Comparison of ENCODE assay signal across 24 cellular contexts in genomic region chr1:18326171-18326950, GRCh38.
A peak's percentile ranks its signal among the peaks of the same experiment; 100 is the strongest.
DNase-seq lines count a peak whose midpoint lies in the region; ATAC-seq and TF ChIP-seq lines count a peak whose summit lies in the region.
"Had no signal": no experiment of that assay in that cellular context is flagged by ENCODE, and none has a peak within 500 bp of the region (broad histone marks: within the 10 kb centered on the region; RNA-seq: fewer than 3 reads in every experiment).

No MANE protein-coding gene starts in this region.

- ATAC-seq in GM19324 (IDR thresholded peaks at IDR 0.05; ENCODE audit: low FRiP score, unreplicated experiment) = no peak
- ATAC-seq: activated CD8-positive, alpha-beta T cell treated with anti-CD3 and anti-CD28 coated beads for 36 hours; activated T-helper 17 cell treated with anti-CD3 and anti-CD28 coated beads, Interleukin-2, amount 50 U/mL, for 72 hours; esophagus mucosa; foreskin keratinocyte; heart left ventricle; stimulated activated naive CD8-positive, alpha-beta T cell treated with anti-CD3 and anti-CD28 coated beads, Interleukin-15, amount 100 ng/mL, for 72 hours had no signal

- H3K4me3 ChIP-seq in LNCaP clone FGC (ENCODE audit: low read depth, low read length) (no peak overlapping the region), lower leg skin (ENCODE audit: low read depth, poor library complexity, severe bottlenecking) (no peak overlapping the region)
- H3K4me3 ChIP-seq: heart left ventricle, tibial nerve had no signal

- no peak for TF ChIP-seq POLR2A in lower leg skin (IDR thresholded peaks at IDR 0.05)

- peak; percentile 3 for DNase-seq in LNCaP clone FGC (ENCODE audit: low read depth)
- peak; percentile 90 for DNase-seq in cerebellar cortex (ENCODE audit: low spot score)
- no peak for DNase-seq in T-helper 2 cell treated with Interferon-gamma antibody and Interleukin-4, amounts not matched to agents 5 μg/mL and 100 μg/mL, for 36 hours (ENCODE audit: low spot score)
- DNase-seq in activated CD4-positive, alpha-beta memory T cell treated with anti-CD3 and anti-CD28 coated beads for 36 hours = no peak
- no peak for DNase-seq in lower leg skin (ENCODE audit: low spot score in 2 of 2)
- DNase-seq: activated CD4-positive, alpha-beta T cell treated with anti-CD3 and anti-CD28 coated beads for 1 hour; activated CD8-positive, alpha-beta T cell treated with anti-CD3 and anti-CD28 coated beads for 36 hours; DMS53; endodermal cell; foreskin keratinocyte; GF-D8; H9; heart left ventricle; NCI-H1417 treated with DMSO at 0.1 percent for 48 hours; NCI-H748 treated with DMSO at 0.1 percent for 48 hours; stimulated activated naive CD8-positive, alpha-beta T cell treated with anti-CD3 and anti-CD28 coated beads, Interleukin-15, amount 100 ng/mL, for 72 hours had no signal

- H3K27ac Mint-ChIP-seq in nephron = peak overlapping the region in 2 of 3 experiments; percentile 41 to 75
- H3K27ac Mint-ChIP-seq in T-helper 2 cell treated with Interferon-gamma antibody and Interleukin-4, amounts not matched to agents 5 μg/mL and 100 μg/mL, for 36 hours = no peak overlapping the region
- no peak overlapping the region for H3K27ac Mint-ChIP-seq in activated CD4-positive, alpha-beta memory T cell treated with anti-CD3 and anti-CD28 coated beads for 36 hours
- H3K27ac Mint-ChIP-seq: activated CD8-positive, alpha-beta T cell treated with anti-CD3 and anti-CD28 coated beads for 36 hours; activated naive CD4-positive, alpha-beta T cell treated with anti-CD3 and anti-CD28 coated beads, Interleukin-2, amount 50 U/mL, for 24 hours; activated T-helper 17 cell treated with anti-CD3 and anti-CD28 coated beads, Interleukin-2, amount 50 U/mL, for 72 hours; endodermal cell; stimulated activated naive CD8-positive, alpha-beta T cell treated with anti-CD3 and anti-CD28 coated beads, Interleukin-15, amount 100 ng/mL, for 72 hours had no signal

- H3K27ac ChIP-seq in C4-2B = peak overlapping the region; percentile 22
- H3K27ac ChIP-seq: foreskin keratinocyte, heart left ventricle, RWPE1, tibial nerve had no signal

- POLR2A ChIA-PET in activated CD4-positive, alpha-beta memory T cell treated with anti-CD3 and anti-CD28 coated beads for 36 hours (lab: Charles Lee) = no interaction called here

- no peaks in the 10 kb centered on the region for H3K36me3 Mint-ChIP-seq in nephron (ENCODE audit: low read depth)
- no peaks in the 10 kb centered on the region for H3K36me3 Mint-ChIP-seq in T-helper 2 cell treated with Interferon-gamma antibody and Interleukin-4, amounts not matched to agents 5 μg/mL and 100 μg/mL, for 36 hours (ENCODE audit: low read depth)
- H3K36me3 Mint-ChIP-seq in activated CD4-positive, alpha-beta memory T cell treated with anti-CD3 and anti-CD28 coated beads for 36 hours = no peaks in the 10 kb centered on the region
- H3K36me3 Mint-ChIP-seq: activated naive CD4-positive, alpha-beta T cell treated with anti-CD3 and anti-CD28 coated beads, Interleukin-2, amount 50 U/mL, for 24 hours had no signal

- peak overlapping the region in 1 of 3 experiments; percentile 16 for H3K4me3 Mint-ChIP-seq in nephron
- no peak overlapping the region for H3K4me3 Mint-ChIP-seq in T-helper 2 cell treated with Interferon-gamma antibody and Interleukin-4, amounts not matched to agents 5 μg/mL and 100 μg/mL, for 36 hours
- H3K4me3 Mint-ChIP-seq in activated CD4-positive, alpha-beta memory T cell treated with anti-CD3 and anti-CD28 coated beads for 36 hours = no peak overlapping the region
- H3K4me3 Mint-ChIP-seq: activated CD8-positive, alpha-beta T cell treated with anti-CD3 and anti-CD28 coated beads for 36 hours; activated naive CD4-positive, alpha-beta T cell treated with anti-CD3 and anti-CD28 coated beads, Interleukin-2, amount 50 U/mL, for 24 hours; activated T-helper 17 cell treated with anti-CD3 and anti-CD28 coated beads, Interleukin-2, amount 50 U/mL, for 72 hours; endodermal cell; H9; stimulated activated naive CD8-positive, alpha-beta T cell treated with anti-CD3 and anti-CD28 coated beads, Interleukin-15, amount 100 ng/mL, for 72 hours had no signal

- peaks cover 3% of the 10 kb centered on the region for H3K9me3 Mint-ChIP-seq in nephron
- no peaks in the 10 kb centered on the region for H3K9me3 Mint-ChIP-seq in T-helper 2 cell treated with Interferon-gamma antibody and Interleukin-4, amounts not matched to agents 5 μg/mL and 100 μg/mL, for 36 hours
- no peaks in the 10 kb centered on the region for H3K9me3 Mint-ChIP-seq in activated CD4-positive, alpha-beta memory T cell treated with anti-CD3 and anti-CD28 coated beads for 36 hours
- H3K9me3 Mint-ChIP-seq: activated CD8-positive, alpha-beta T cell treated with anti-CD3 and anti-CD28 coated beads for 36 hours; activated naive CD4-positive, alpha-beta T cell treated with anti-CD3 and anti-CD28 coated beads, Interleukin-2, amount 50 U/mL, for 24 hours; activated T-helper 17 cell treated with anti-CD3 and anti-CD28 coated beads, Interleukin-2, amount 50 U/mL, for 72 hours; endodermal cell; H9; stimulated activated naive CD8-positive, alpha-beta T cell treated with anti-CD3 and anti-CD28 coated beads, Interleukin-15, amount 100 ng/mL, for 72 hours had no signal

- 14 to 16% methylated on average over 7 of the region's 7 CpGs for WGBS in lower leg skin, 2 donors

- H3K4me1 Mint-ChIP-seq in nephron = peaks cover 17% of the 10 kb centered on the region
- no peaks in the 10 kb centered on the region for H3K4me1 Mint-ChIP-seq in T-helper 2 cell treated with Interferon-gamma antibody and Interleukin-4, amounts not matched to agents 5 μg/mL and 100 μg/mL, for 36 hours (ENCODE audit: low read depth)
- no peaks in the 10 kb centered on the region for H3K4me1 Mint-ChIP-seq in activated CD4-positive, alpha-beta memory T cell treated with anti-CD3 and anti-CD28 coated beads for 36 hours (ENCODE audit: low read depth)
- H3K4me1 Mint-ChIP-seq: activated naive CD4-positive, alpha-beta T cell treated with anti-CD3 and anti-CD28 coated beads, Interleukin-2, amount 50 U/mL, for 24 hours; activated T-helper 17 cell treated with anti-CD3 and anti-CD28 coated beads, Interleukin-2, amount 50 U/mL, for 72 hours; stimulated activated naive CD8-positive, alpha-beta T cell treated with anti-CD3 and anti-CD28 coated beads, Interleukin-15, amount 100 ng/mL, for 72 hours had no signal

- TF ChIP-seq CTCF in C4-2B (conservative IDR thresholded peaks at IDR 0.05) (no peak), LNCaP clone FGC (IDR thresholded peaks at IDR 0.05; ENCODE audit: control insufficient read depth, extremely low read depth, insufficient read depth) (no peak), nephron (IDR thresholded peaks at IDR 0.05; ENCODE audit: unreplicated experiment in 3 of 3) (no peak), lower leg skin (IDR thresholded peaks at IDR 0.05) (no peak)

- intact Hi-C loops in activated CD4-positive, alpha-beta memory T cell treated with anti-CD3 and anti-CD28 coated beads for 36 hours (cut with micrococcal nuclease) = no loop called here
- intact Hi-C loops in lower leg skin (cut with DNase I; ENCODE audit: low total_unique reads) = no loop called here

- peaks cover 25% of the 10 kb centered on the region for H3K27me3 Mint-ChIP-seq in nephron (ENCODE audit: low read depth)
- H3K27me3 Mint-ChIP-seq in T-helper 2 cell treated with Interferon-gamma antibody and Interleukin-4, amounts not matched to agents 5 μg/mL and 100 μg/mL, for 36 hours (ENCODE audit: low read depth) = no peaks in the 10 kb centered on the region
- peaks cover 14% of the 10 kb centered on the region for H3K27me3 Mint-ChIP-seq in activated CD4-positive, alpha-beta memory T cell treated with anti-CD3 and anti-CD28 coated beads for 36 hours

- CTCF ChIA-PET in activated CD4-positive, alpha-beta memory T cell treated with anti-CD3 and anti-CD28 coated beads for 36 hours (lab: Charles Lee) = no interaction called here

Comparison
In these comparisons a context has a peak if more than half of its experiments do, and no peak if none do; other contexts are left out.
1. DNase-seq: peak in LNCaP clone FGC (single experiment) and cerebellar cortex (single experiment); none in T-helper 2 cell treated with Interferon-gamma antibody and Interleukin-4, amounts not matched to agents 5 μg/mL and 100 μg/mL, for 36 hours (single experiment), activated CD4-positive, alpha-beta memory T cell treated with anti-CD3 and anti-CD28 coated beads for 36 hours (single experiment) and lower leg skin (0 of 2).
2. H3K27ac Mint-ChIP-seq: peak in nephron (2 of 3); none in T-helper 2 cell treated with Interferon-gamma antibody and Interleukin-4, amounts not matched to agents 5 μg/mL and 100 μg/mL, for 36 hours (single experiment) and activated CD4-positive, alpha-beta memory T cell treated with anti-CD3 and anti-CD28 coated beads for 36 hours (single experiment).